ENCODE assay signal across 8 cellular contexts in genomic region chr22:31348009-31348337, GRCh38. TPM values are rescaled to one million over a fixed set of nuclear protein-coding genes. Genes with fewer than 3 reads are reported as not detected.
DNase-seq lines count a peak whose midpoint lies in the region; ATAC-seq and TF ChIP-seq lines count a peak whose summit lies in the region.
"Not testable (repeated sequence)": the region's sequence is repeated elsewhere in the genome, so short reads cannot be mapped to it uniquely, and the experiment has no call there.

No MANE protein-coding gene starts in this region.

- WGBS in testis, 2 donors = 59 to 61% methylated on average over 16 of the region's 16 CpGs

- in situ Hi-C loops in astrocyte of the cerebellum (cut with HindIII; ENCODE audit: low sequenced_read_pairs) = not testable (repeated sequence)

- peaks cover 22% of the 10 kb centered on the region for H3K36me3 ChIP-seq in WERI-Rb-1
- H3K36me3 ChIP-seq in left lung; testis (ENCODE audit: low read depth, missing control alignments): not testable (repeated sequence)

- peaks cover 29 to 39% of the 10 kb centered on the region in 2 donors for H3K4me1 ChIP-seq in left lung
- peaks cover 25% of the 10 kb centered on the region for H3K4me1 ChIP-seq in testis

- H3K9me3 ChIP-seq in WERI-Rb-1 (ENCODE audit: severe bottlenecking); left lung; testis: not testable (repeated sequence)

- intact Hi-C loops in left lung (cut with DNase I) = loop anchor here in 1 of 2 donors (10.0 kb wide), 1 partner anchor 47 kb away; the partner anchor contains the start of gene DRG1
- intact Hi-C loops in testis (cut with DNase I; ENCODE audit: low total_unique reads) = not testable (repeated sequence)

- H3K4me3 Mint-ChIP-seq in IgD-negative memory B cell (peak overlapping the region; percentile 48 to 87 (median 68)), osteocyte (ENCODE audit: unreplicated experiment) (peak overlapping the region; percentile 82)

- not testable (repeated sequence) for ATAC-seq in left lung

- not testable (repeated sequence) for TF ChIP-seq CTCF in C4-2B (conservative IDR thresholded peaks at IDR 0.05); WERI-Rb-1 (IDR thresholded peaks at IDR 0.05; ENCODE audit: low read depth, low read length); astrocyte of the cerebellum (IDR thresholded peaks at IDR 0.05; ENCODE audit: low read depth, low read length, missing control alignments); epithelial cell of proximal tubule (conservative IDR thresholded peaks at IDR 0.05; ENCODE audit: low read depth, low read length); left lung (IDR thresholded peaks at IDR 0.05); osteocyte (IDR thresholded peaks at IDR 0.05); testis (IDR thresholded peaks at IDR 0.05)

- H3K4me1 Mint-ChIP-seq in IgD-negative memory B cell = peaks cover 22 to 23% (median 23%) of the 10 kb centered on the region in 3 donors
- peaks cover 38% of the 10 kb centered on the region for H3K4me1 Mint-ChIP-seq in osteocyte (ENCODE audit: unreplicated experiment)

- H3K9me3 Mint-ChIP-seq in IgD-negative memory B cell; osteocyte (ENCODE audit: unreplicated experiment): not testable (repeated sequence)

- not testable (repeated sequence) for TF ChIP-seq POLR2A in testis (IDR thresholded peaks at IDR 0.05)

- not testable (repeated sequence) for H3K27me3 ChIP-seq in WERI-Rb-1 (ENCODE audit: insufficient read depth, low read depth, severe bottlenecking); left lung; testis

- peak overlapping the region; percentile 95 for H3K27ac ChIP-seq in C4-2B
- peak overlapping the region; percentile 99 for H3K27ac ChIP-seq in WERI-Rb-1
- H3K27ac ChIP-seq in left lung = peak overlapping the region; percentile 89 to 90
- H3K27ac ChIP-seq in testis = peak overlapping the region in 1 of 2 donors; percentile 77

- not testable (repeated sequence) for H3K36me3 Mint-ChIP-seq in IgD-negative memory B cell; osteocyte (ENCODE audit: unreplicated experiment)

- H3K4me3 ChIP-seq in WERI-Rb-1 (ENCODE audit: low read depth, low read length) (peak overlapping the region; percentile 72), astrocyte of the cerebellum (ENCODE audit: low read depth, low read length) (peak overlapping the region; percentile 57), epithelial cell of proximal tubule (ENCODE audit: low read depth, low read length) (peak overlapping the region; percentile 71), left lung (peak overlapping the region; percentile 53 to 73), testis (peak overlapping the region; percentile 66 to 72)

- DNase-seq in WERI-Rb-1; astrocyte of the cerebellum (ENCODE audit: low read depth); epithelial cell of proximal tubule (ENCODE audit: low read depth); left lung; osteocyte (ENCODE audit: extremely low spot score, unreplicated experiment); testis: not testable (repeated sequence)

- H3K27ac Mint-ChIP-seq in IgD-negative memory B cell (peak overlapping the region in 1 of 3 donors; percentile 94), osteocyte (ENCODE audit: unreplicated experiment) (peak overlapping the region; percentile 89)

- not testable (repeated sequence) for H3K27me3 Mint-ChIP-seq in IgD-negative memory B cell; osteocyte (ENCODE audit: unreplicated experiment)

RNA-seq across cellular contexts. Expression of gene PATZ1, which starts 1.8 kb away (rescaled TPM):
- polyA plus RNA-seq in IgD-negative memory B cell = 11.5 TPM
- 30.8 and 31.4 TPM in 2 replicates for total RNA-seq in epithelial cell of proximal tubule
- 10 to 100 TPM; 19.9 to 23.4 TPM for total RNA-seq in left lung
- 27.6 and 29.0 TPM in 2 replicates for total RNA-seq in osteocyte
- total RNA-seq in testis = 10 to 100 TPM; 38.1 to 48.7 TPM
- 23.2 TPM for polyA plus RNA-seq in testis (ENCODE audit: insufficient read depth, low read depth, low replicate concordance)

RNA-seq across cellular contexts. Expression of gene DRG1, which starts 51.4 kb away (rescaled TPM):
- 88.7 TPM for polyA plus RNA-seq in IgD-negative memory B cell
- 77.9 and 113 TPM in 2 replicates for total RNA-seq in epithelial cell of proximal tubule
- total RNA-seq in left lung = 10 to 100 TPM; 36.3 to 52.3 TPM
- total RNA-seq in osteocyte = 49.2 and 69.4 TPM in 2 replicates
- total RNA-seq in testis = 100 to 1,000 TPM; 148 to 165 TPM
- 399 TPM for polyA plus RNA-seq in testis (ENCODE audit: insufficient read depth, low read depth, low replicate concordance)

RNA-seq across cellular contexts. Expression of gene PIK3IP1, which starts 55.7 kb away (rescaled TPM):
- polyA plus RNA-seq in IgD-negative memory B cell (88.7 TPM), testis (ENCODE audit: insufficient read depth, low read depth, low replicate concordance) (42.4 TPM)
- total RNA-seq in epithelial cell of proximal tubule (2.6 and 11.8 TPM in 2 replicates), left lung (10 to 100 TPM; 12.8 to 41.5 TPM), osteocyte (10.3 and 13.0 TPM in 2 replicates), testis (10 to 100 TPM; 65.9 to 89.2 TPM)
